ENCODE assay signal across 20 cellular contexts in the genomic region with DNA sequence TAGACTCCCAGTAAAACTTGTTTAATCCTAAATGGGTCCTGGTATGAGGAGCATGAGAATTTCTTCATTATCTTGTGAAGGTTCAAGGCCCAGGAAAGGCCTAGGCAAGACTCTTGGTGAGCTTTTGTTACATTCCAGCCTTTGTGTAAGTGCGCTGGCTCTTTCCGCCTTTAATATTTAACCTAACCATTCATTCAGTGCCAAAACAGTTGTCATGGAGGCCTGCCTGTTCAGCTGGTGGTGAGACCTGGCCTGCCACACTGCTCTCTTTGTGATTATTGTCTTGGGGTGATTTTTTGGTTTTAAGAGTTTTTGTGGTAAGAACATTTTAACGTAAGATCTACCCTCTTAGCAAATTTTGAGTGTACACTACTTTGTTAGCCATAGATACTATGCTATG.
DNase-seq lines count a peak whose midpoint lies in the region; ATAC-seq, FAIRE-seq and TF ChIP-seq lines count a peak whose summit lies in the region.
"Had no signal": no experiment of that assay in that cellular context is flagged by ENCODE, and none has a peak within 500 bp of the region (broad histone marks: within the 10 kb centered on the region; RNA-seq: fewer than 3 reads in every experiment).

No MANE protein-coding gene starts in this region.

- POLR2A ChIA-PET in PC-9 (lab: Charles Lee; ENCODE audit: unreplicated experiment) = no interaction called here

- intact Hi-C loops in cardiac septum (cut with DNase I) (no loop called here), Right ventricle myocardium inferior (cut with DNase I) (no loop called here), mucosa of descending colon (cut with DNase I, micrococcal nuclease) (no loop called here), PC-9 (cut with micrococcal nuclease; ENCODE audit: unreplicated experiment) (no loop called here)

- H3K27me3 ChIP-seq in PC-9 (ENCODE audit: insufficient read depth, low read depth) = peaks cover 95% of the 10 kb centered on the region

- H2AFZ ChIP-seq in PC-9 = no peak overlapping the region

- no peaks in the 10 kb centered on the region for H3F3A ChIP-seq in PC-9 (ENCODE audit: insufficient read depth, low read depth)

- H3K4me2 ChIP-seq in PC-9 = no peak overlapping the region

- H3K4me3 ChIP-seq in mucosa of descending colon (no peak overlapping the region), PC-9 (no peak overlapping the region)
- H3K4me3 ChIP-seq: coronary artery had no signal

- TF ChIP-seq POLR2A in erythroblast (IDR thresholded peaks at IDR 0.05; ENCODE audit: low read length) = no peak

- H3K36me3 ChIP-seq in mucosa of descending colon (ENCODE audit: low read depth) (no peaks in the 10 kb centered on the region), PC-9 (ENCODE audit: low read depth) (no peaks in the 10 kb centered on the region)

- TF ChIP-seq CTCF in mucosa of descending colon (IDR thresholded peaks at IDR 0.05) = no peak
- no peak for TF ChIP-seq CTCF in PC-9 (conservative IDR thresholded peaks at IDR 0.05)

- no TSS peak for BruUV-seq in PC-9 (replicated peaks; lab: Mats Ljungman, UMichigan)

- no peak overlapping the region for H3K27ac ChIP-seq in PC-9
- H3K27ac ChIP-seq: coronary artery had no signal

- peak; percentile 86 for FAIRE-seq in islet of Langerhans (lab: Jason Lieb, UNC)
- FAIRE-seq: endometrium, H54, TTC549 had no signal

- H3K4me1 ChIP-seq in mucosa of descending colon (ENCODE audit: low read depth) (peaks cover 23% of the 10 kb centered on the region), PC-9 (replicated peaks; ENCODE audit: insufficient read depth) (no peaks in the 10 kb centered on the region)

- no peaks in the 10 kb centered on the region for H3K9me2 ChIP-seq in PC-9 (ENCODE audit: insufficient read depth)

- ATAC-seq in Right ventricle myocardium inferior (no peak), mucosa of descending colon (peak; percentile 73), GM18520 (IDR thresholded peaks at IDR 0.05; ENCODE audit: unreplicated experiment) (no peak)
- ATAC-seq: activated CD8-positive, alpha-beta memory T cell treated with anti-CD3 and anti-CD28 coated beads, Interleukin-2, amount 10 ng/mL, durations not matched to agents 7 days and 5 days had no signal

- no peaks in the 10 kb centered on the region for H3K9me3 ChIP-seq in mucosa of descending colon
- H3K9me3 ChIP-seq in PC-9 (ENCODE audit: insufficient read depth, low read depth) = no peaks in the 10 kb centered on the region

- no peaks in the 10 kb centered on the region for H4K20me1 ChIP-seq in PC-9 (ENCODE audit: insufficient read depth)

- DNase-seq in cardiac septum (ENCODE audit: low spot score) (peak; percentile 19), Right ventricle myocardium inferior (ENCODE audit: missing footprints) (no peak), mucosa of descending colon (peak in 2 of 3 donors; percentile 33 to 74), erythroblast (lab: John Stamatoyannopoulos, UW) (no peak), SIG-M5 (lab: John Stamatoyannopoulos, UW) (no peak), PC-9 (no peak)
- DNase-seq: 8988T; activated CD4-positive, alpha-beta T cell treated with anti-CD3 and anti-CD28 coated beads for 48 hours; activated CD8-positive, alpha-beta memory T cell treated with anti-CD3 and anti-CD28 coated beads, Interleukin-2, amount 10 ng/mL, durations not matched to agents 7 days and 5 days; MV-4-11; NCI-H187; NCI-H510A; retina; Right ventricle myocardium superior had no signal

- H3K79me2 ChIP-seq in PC-9 (ENCODE audit: low read depth) = no peaks in the 10 kb centered on the region

- CTCF ChIA-PET in PC-9 (lab: Charles Lee) = no interaction called here

Comparison
In these comparisons a context has a peak if more than half of its experiments do, and no peak if none do; other contexts are left out.
1. DNase-seq: peak in cardiac septum (single experiment) and mucosa of descending colon (2 of 3); none in Right ventricle myocardium inferior (single experiment), erythroblast (0 of 2), SIG-M5 (single experiment) and PC-9 (0 of 2).